8 cellular contexts compared by ENCODE assay signal in genomic region chr14:34981743-34982420, GRCh38. TPM values are rescaled to one million over a fixed set of nuclear protein-coding genes. Genes with fewer than 3 reads are reported as not detected.
DNase-seq lines count a peak whose midpoint lies in the region; ATAC-seq and TF ChIP-seq lines count a peak whose summit lies in the region.

No MANE protein-coding gene starts in this region.

- H3K36me3 ChIP-seq in DOHH2 (ENCODE audit: control insufficient read depth, low read length) (no peaks in the 10 kb centered on the region; the same call in 1 of the 2 replicates), fibroblast of lung (ENCODE audit: control insufficient read depth, insufficient read depth, low read length) (no peaks in the 10 kb centered on the region), osteoblast (ENCODE audit: insufficient read depth, low read length) (no peaks in the 10 kb centered on the region)

- H3K4me3 ChIP-seq in DOHH2 (ENCODE audit: low read length) (peak overlapping the region; percentile 99), fibroblast of lung (replicated peaks in 1 of 4; ENCODE audit: control extremely low read depth in 1 of 4, insufficient read depth in 1 of 4, low read depth in 3 of 4, low read length in 4 of 4) (peak overlapping the region; percentile 66 to 97 (median 82)), osteoblast (ENCODE audit: insufficient read depth, low read length) (peak overlapping the region; percentile 90)

- H3K79me2 ChIP-seq in DOHH2 (ENCODE audit: control insufficient read depth, low read length) (peaks cover 86% of the 10 kb centered on the region), fibroblast of lung (ENCODE audit: control insufficient read depth, insufficient read depth, low read length) (peaks cover 53% of the 10 kb centered on the region), osteoblast (ENCODE audit: insufficient read depth, low read length) (peaks cover 66% of the 10 kb centered on the region)

- no peaks in the 10 kb centered on the region for H3K9me3 Mint-ChIP-seq in activated CD8-positive, alpha-beta T cell treated with anti-CD3 and anti-CD28 coated beads, Interleukin-2, amount 10 ng/mL, durations not matched to agents 7 days and 5 days (ENCODE audit: insufficient read depth)

- peaks cover 13% of the 10 kb centered on the region for H3K4me1 Mint-ChIP-seq in activated CD8-positive, alpha-beta T cell treated with anti-CD3 and anti-CD28 coated beads, Interleukin-2, amount 10 ng/mL, durations not matched to agents 7 days and 5 days (ENCODE audit: low read depth)

- H3K27me3 ChIP-seq in DOHH2 (ENCODE audit: control insufficient read depth, low read length) (no peaks in the 10 kb centered on the region), fibroblast of lung (ENCODE audit: control insufficient read depth, insufficient read depth, low read length) (no peaks in the 10 kb centered on the region), osteoblast (ENCODE audit: insufficient read depth, low read length) (no peaks in the 10 kb centered on the region)

- no peaks in the 10 kb centered on the region for H3K9me3 ChIP-seq in DOHH2 (ENCODE audit: control insufficient read depth, insufficient read depth, low read length)
- H3K9me3 ChIP-seq in fibroblast of lung (ENCODE audit: control insufficient read depth, insufficient read depth, low read depth, low read length) = no peaks in the 10 kb centered on the region
- H3K9me3 ChIP-seq in osteoblast (ENCODE audit: low read depth, low read length) = no peaks in the 10 kb centered on the region

- DNase-seq in MV-4-11 (lab: John Stamatoyannopoulos, UW) = peak; percentile 56
- peak; percentile 59 for DNase-seq in activated CD8-positive, alpha-beta T cell treated with anti-CD3 and anti-CD28 coated beads, Interleukin-2, amount 10 ng/mL, durations not matched to agents 7 days and 5 days
- peak in 1 of 2 donors; percentile 59 for DNase-seq in fibroblast of lung (ENCODE audit: low read depth in 2 of 2)
- peak; percentile 68 for DNase-seq in osteoblast (ENCODE audit: insufficient read length, low spot score, missing footprints)
- no peak for DNase-seq in EL
- no peak for DNase-seq in HT-29 (ENCODE audit: low spot score)

- no peaks in the 10 kb centered on the region for H3K27me3 Mint-ChIP-seq in activated CD8-positive, alpha-beta T cell treated with anti-CD3 and anti-CD28 coated beads, Interleukin-2, amount 10 ng/mL, durations not matched to agents 7 days and 5 days (ENCODE audit: low read depth)

- H3K27ac ChIP-seq in DOHH2 (ENCODE audit: low read depth, low read length) (peak overlapping the region; percentile 88), fibroblast of lung (ENCODE audit: insufficient read depth, low read length) (peak overlapping the region; percentile 95), osteoblast (ENCODE audit: low read depth, low read length) (peak overlapping the region; percentile 99)

- H3K27ac Mint-ChIP-seq in activated CD8-positive, alpha-beta T cell treated with anti-CD3 and anti-CD28 coated beads, Interleukin-2, amount 10 ng/mL, durations not matched to agents 7 days and 5 days = no peak overlapping the region

- peak; percentile 6 for ATAC-seq in GM21619 (IDR thresholded peaks at IDR 0.05; ENCODE audit: unreplicated experiment)
- ATAC-seq in activated CD8-positive, alpha-beta T cell treated with anti-CD3 and anti-CD28 coated beads, Interleukin-2, amount 10 ng/mL, durations not matched to agents 7 days and 5 days = peak; percentile 12

- peaks cover 17% of the 10 kb centered on the region for H3K36me3 Mint-ChIP-seq in activated CD8-positive, alpha-beta T cell treated with anti-CD3 and anti-CD28 coated beads, Interleukin-2, amount 10 ng/mL, durations not matched to agents 7 days and 5 days (ENCODE audit: low read depth)

- CTCF ChIA-PET in activated CD8-positive, alpha-beta T cell treated with anti-CD3 and anti-CD28 coated beads, Interleukin-2, amount 10 ng/mL, durations not matched to agents 7 days and 5 days (lab: Charles Lee) = interaction anchor here (0.6 to 2.6 kb wide), 24 partner anchors 8 to 440 kb away, joined by 3 to 10 read pairs (median 3); partner anchors contain the start of genes FAM177A1, PPP2R3C and PRORP

- H3K4me3 Mint-ChIP-seq in activated CD8-positive, alpha-beta T cell treated with anti-CD3 and anti-CD28 coated beads, Interleukin-2, amount 10 ng/mL, durations not matched to agents 7 days and 5 days = no peak overlapping the region

- TF ChIP-seq CTCF in DOHH2 (IDR thresholded peaks at IDR 0.05; ENCODE audit: low read depth, low read length, poor library complexity, severe bottlenecking) (peak; percentile 11), fibroblast of lung (conservative IDR thresholded peaks at IDR 0.05 in 1 of 2, IDR thresholded peaks at IDR 0.05 in 1 of 2; ENCODE audit: low read depth in 1 of 2, low read length in 2 of 2) (peak; percentile 34 to 47), osteoblast (IDR thresholded peaks at IDR 0.05; ENCODE audit: extremely low read depth, low read depth, low read length) (peak; percentile 40)

- H4K20me1 ChIP-seq in DOHH2 (ENCODE audit: control insufficient read depth, insufficient read depth, low read depth, low read length) (no peaks in the 10 kb centered on the region; the same call in 1 of the 2 replicates), fibroblast of lung (ENCODE audit: control insufficient read depth, extremely low read depth, insufficient read depth, low read length) (no peaks in the 10 kb centered on the region), osteoblast (ENCODE audit: insufficient read depth, low read length) (peaks cover 12% of the 10 kb centered on the region)

- H3F3A ChIP-seq in DOHH2 (ENCODE audit: control insufficient read depth, insufficient read depth) = peaks cover 4% of the 10 kb centered on the region; the same call in 1 of the 2 replicates

- H3K4me2 ChIP-seq in DOHH2 (ENCODE audit: low read length) (peak overlapping the region; percentile 93), fibroblast of lung (ENCODE audit: extremely low read depth, insufficient read depth, low read length) (peak overlapping the region; percentile 100), osteoblast (ENCODE audit: insufficient read depth, low read length) (peak overlapping the region; percentile 99)

- no peaks in the 10 kb centered on the region for H3K9me2 ChIP-seq in DOHH2 (replicated peaks; ENCODE audit: control insufficient read depth, low read length)

- H2AFZ ChIP-seq in fibroblast of lung (ENCODE audit: low read length) (peak overlapping the region; percentile 95), osteoblast (ENCODE audit: low read length) (peak overlapping the region; percentile 98)

- peak overlapping the region; percentile 84 for H3K9ac ChIP-seq in fibroblast of lung (ENCODE audit: insufficient read depth, low read length)

- H3K4me1 ChIP-seq in DOHH2 (ENCODE audit: control insufficient read depth, low read length) (peaks cover 31% of the 10 kb centered on the region), fibroblast of lung (ENCODE audit: control insufficient read depth, extremely low read depth, insufficient read depth, low read length) (peaks cover 3% of the 10 kb centered on the region), osteoblast (ENCODE audit: insufficient read depth, low read length) (peaks cover 24% of the 10 kb centered on the region)

- POLR2A ChIA-PET in activated CD8-positive, alpha-beta T cell treated with anti-CD3 and anti-CD28 coated beads, Interleukin-2, amount 10 ng/mL, durations not matched to agents 7 days and 5 days (lab: Charles Lee) = interaction anchor here (0.6 to 4.5 kb wide), 20 partner anchors 8 to 440 kb away, joined by 3 to 43 read pairs (median 6); partner anchors contain the start of genes BAZ1A, FAM177A1, NFKBIA and PPP2R3C

RNA-seq across cellular contexts. Expression of gene SRP54, which starts 0.9 kb away (rescaled TPM):
- 10 to 100 TPM; 58.6 to 61.6 TPM for total RNA-seq in activated CD8-positive, alpha-beta T cell treated with anti-CD3 and anti-CD28 coated beads, Interleukin-2, amount 10 ng/mL, durations not matched to agents 7 days and 5 days
- total RNA-seq in fibroblast of lung (57.8 and 71.5 TPM in 2 replicates), osteoblast (66.6 and 72.0 TPM in 2 replicates)
- polyA plus RNA-seq in fibroblast of lung = 74.9 and 93.9 TPM in 2 replicates
- polyA plus RNA-seq in fibroblast of lung (2012) = 55.2 and 62.0 TPM in 2 replicates
- 15.5 and 19.9 TPM in 2 replicates for polyA minus RNA-seq in fibroblast of lung (ENCODE audit: low replicate concordance)
- total RNA-seq in HT-29 (2014; rRNA removed; shearing (Covaris generic)) = 23.3 and 26.1 TPM in 2 replicates

Comparison
In these comparisons a context has a peak if more than half of its experiments do, and no peak if none do; other contexts are left out.
1. DNase-seq: peak in MV-4-11 (single experiment), activated CD8-positive, alpha-beta T cell treated with anti-CD3 and anti-CD28 coated beads, Interleukin-2, amount 10 ng/mL, durations not matched to agents 7 days and 5 days (single experiment) and osteoblast (single experiment); none in EL (single experiment) and HT-29 (single experiment).
2. Peak in every context shown above with its lines, with median percentiles within 50 percentile points of each other: H3K27ac ChIP-seq, H3K4me2 ChIP-seq, H3K4me3 ChIP-seq and CTCF ChIP-seq.